Comparison of ENCODE assay signal across 11 cellular contexts in genomic region chr7:47941136-47941844, GRCh38. TPM values are rescaled to one million over a fixed set of nuclear protein-coding genes. Genes with fewer than 3 reads are reported as not detected.
DNase-seq lines count a peak whose midpoint lies in the region; ATAC-seq, FAIRE-seq and TF ChIP-seq lines count a peak whose summit lies in the region.
"Had no signal": no experiment of that assay in that cellular context is flagged by ENCODE, and none has a peak within 500 bp of the region (broad histone marks: within the 10 kb centered on the region; RNA-seq: fewer than 3 reads in every experiment).

No MANE protein-coding gene starts in this region.

- no peak overlapping the region for H3K4me3 ChIP-seq in thyroid gland (replicated peaks in 1 of 3)

- peaks cover 11% of the 10 kb centered on the region for H3K4me1 Mint-ChIP-seq in MCF 10A (ENCODE audit: insufficient read depth, unreplicated experiment)
- peaks cover 4% of the 10 kb centered on the region for H3K4me1 Mint-ChIP-seq in activated naive CD8-positive, alpha-beta T cell treated with anti-CD3 and anti-CD28 coated beads for 36 hours

- no peaks in the 10 kb centered on the region for H3K36me3 Mint-ChIP-seq in MCF 10A (ENCODE audit: insufficient read depth, unreplicated experiment)
- no peaks in the 10 kb centered on the region for H3K36me3 Mint-ChIP-seq in activated naive CD8-positive, alpha-beta T cell treated with anti-CD3 and anti-CD28 coated beads for 36 hours

- CTCF ChIA-PET in MCF 10A (lab: Yijun Ruan, JAX), result interaction anchor here (0.6 to 2.6 kb wide), 7 partner anchors 162 to 714 kb away, joined by 3 to 14 read pairs (median 4); no protein-coding TSS in a partner anchor

- no peak for FAIRE-seq in GM12892 (lab: Jason Lieb, UNC)

- intact Hi-C loops in MCF 10A (cut with micrococcal nuclease), result loop anchor here (10.0 kb wide), 3 partner anchors 354 to 1914 kb away; no protein-coding TSS in a partner anchor
- intact Hi-C loops in thyroid gland (cut with DNase I), result loop anchor here (5.0 kb wide), 1 partner anchor 171 kb away; no protein-coding TSS in a partner anchor

- peak; percentile 59 for DNase-seq in HS-27A (ENCODE audit: low read depth)
- peak; percentile 75 for DNase-seq in MCF 10A (ENCODE audit: unreplicated experiment)
- peak; percentile 89 for DNase-seq in hepatic stellate cell (ENCODE audit: low spot score)
- no peak for DNase-seq in thyroid gland
- DNase-seq in GM12892 (ENCODE audit: insufficient read length), result no peak
- DNase-seq in activated naive CD8-positive, alpha-beta T cell treated with anti-CD3 and anti-CD28 coated beads for 36 hours, result no peak
- DNase-seq in NCI-H1417 treated with DMSO at 0.1 percent for 48 hours (lab: John Stamatoyannopoulos, UW), result no peak
- DNase-seq: activated CD4-positive, alpha-beta T cell treated with anti-CD3 and anti-CD28 coated beads, Interleukin-2, amount 10 ng/mL, durations not matched to agents 24 days and 14 days; endodermal cell; retina had no signal

- H3K4me1 ChIP-seq in thyroid gland, result peaks cover 0 to 23% of the 10 kb centered on the region in 2 donors

- ATAC-seq in HG02571 (IDR thresholded peaks at IDR 0.05; ENCODE audit: unreplicated experiment), result no peak

- H3K4me3 Mint-ChIP-seq in MCF 10A (ENCODE audit: unreplicated experiment), result no peak overlapping the region
- H3K4me3 Mint-ChIP-seq in activated naive CD8-positive, alpha-beta T cell treated with anti-CD3 and anti-CD28 coated beads for 36 hours, result no peak overlapping the region
- H3K4me3 Mint-ChIP-seq: activated CD4-positive, alpha-beta T cell treated with anti-CD3 and anti-CD28 coated beads, Interleukin-2, amount 10 ng/mL, durations not matched to agents 24 days and 14 days; endodermal cell had no signal

- H3K27me3 Mint-ChIP-seq in MCF 10A (ENCODE audit: insufficient read depth, unreplicated experiment), result no peaks in the 10 kb centered on the region
- H3K27me3 Mint-ChIP-seq in activated naive CD8-positive, alpha-beta T cell treated with anti-CD3 and anti-CD28 coated beads for 36 hours, result no peaks in the 10 kb centered on the region
- H3K27me3 Mint-ChIP-seq: activated CD4-positive, alpha-beta T cell treated with anti-CD3 and anti-CD28 coated beads, Interleukin-2, amount 10 ng/mL, durations not matched to agents 24 days and 14 days had no signal

- H3K27ac ChIP-seq in thyroid gland, result peak overlapping the region; percentile 40 to 83 (median 78)

- BruUV-seq in MCF 10A (replicated peaks; lab: Mats Ljungman, UMichigan), result no TSS peak

- H3K27me3 ChIP-seq in thyroid gland, result no peaks in the 10 kb centered on the region

- no peak for TF ChIP-seq CTCF in MCF 10A (IDR thresholded peaks at IDR 0.05; ENCODE audit: unreplicated experiment)
- no peak for TF ChIP-seq CTCF in thyroid gland (IDR thresholded peaks at IDR 0.05)

- WGBS in thyroid gland, 2 donors, result 66 to 73% methylated on average over 9 of the region's 9 CpGs

- POLR2A ChIA-PET in MCF 10A (lab: Yijun Ruan, JAX), result no interaction called here

- no peak overlapping the region for H3K27ac Mint-ChIP-seq in MCF 10A (ENCODE audit: low read depth, unreplicated experiment)
- H3K27ac Mint-ChIP-seq in activated naive CD8-positive, alpha-beta T cell treated with anti-CD3 and anti-CD28 coated beads for 36 hours, result no peak overlapping the region
- H3K27ac Mint-ChIP-seq: activated CD4-positive, alpha-beta T cell treated with anti-CD3 and anti-CD28 coated beads, Interleukin-2, amount 10 ng/mL, durations not matched to agents 24 days and 14 days; endodermal cell had no signal

- no peak for TF ChIP-seq POLR2A in thyroid gland (IDR thresholded peaks at IDR 0.05)
- no peak for TF ChIP-seq POLR2A in GM12892 (IDR thresholded peaks at IDR 0.05; ENCODE audit: low read depth, low read length)

- H3K9me3 Mint-ChIP-seq in MCF 10A (ENCODE audit: unreplicated experiment), result no peaks in the 10 kb centered on the region
- no peaks in the 10 kb centered on the region for H3K9me3 Mint-ChIP-seq in activated naive CD8-positive, alpha-beta T cell treated with anti-CD3 and anti-CD28 coated beads for 36 hours
- H3K9me3 Mint-ChIP-seq: activated CD4-positive, alpha-beta T cell treated with anti-CD3 and anti-CD28 coated beads, Interleukin-2, amount 10 ng/mL, durations not matched to agents 24 days and 14 days; endodermal cell had no signal

- H3K9me3 ChIP-seq in thyroid gland, result no peaks in the 10 kb centered on the region

- H3K36me3 ChIP-seq in thyroid gland, result no peaks in the 10 kb centered on the region

RNA-seq across cellular contexts. Expression of gene PKD1L1, which starts 7.0 kb away (rescaled TPM):
- total RNA-seq in MCF 10A (2022), result 0.25 TPM in 1 of 2 replicates, not detected in the other
- under 1 TPM; under 0.01 to 0.17 (median 0.14) TPM for total RNA-seq in thyroid gland
- not detected for polyA plus RNA-seq in GM12892 (2012; ENCODE audit: missing spikeins)
- under 1 TPM; 0.02 to 0.10 TPM for total RNA-seq in activated naive CD8-positive, alpha-beta T cell treated with anti-CD3 and anti-CD28 coated beads for 36 hours

RNA-seq across cellular contexts. Expression of gene HUS1, which starts 38.1 kb away (rescaled TPM):
- total RNA-seq in MCF 10A (2022), result 39.9 and 42.8 TPM in 2 replicates
- 10 to 100 TPM; 32.1 to 83.8 (median 39.8) TPM for total RNA-seq in thyroid gland
- 19.8 TPM for polyA plus RNA-seq in GM12892 (2012; ENCODE audit: missing spikeins)
- 10 to 100 TPM; 49.2 to 50.4 TPM for total RNA-seq in activated naive CD8-positive, alpha-beta T cell treated with anti-CD3 and anti-CD28 coated beads for 36 hours

Comparison
In these comparisons a context has a peak if more than half of its experiments do, and no peak if none do; other contexts are left out.
1. DNase-seq: peak in HS-27A (single experiment), MCF 10A (single experiment) and hepatic stellate cell (single experiment); none in thyroid gland (0 of 2), GM12892 (single experiment), activated naive CD8-positive, alpha-beta T cell treated with anti-CD3 and anti-CD28 coated beads for 36 hours (single experiment) and NCI-H1417 treated with DMSO at 0.1 percent for 48 hours (single experiment).